2 cellular contexts compared by ENCODE assay signal in the genomic region with DNA sequence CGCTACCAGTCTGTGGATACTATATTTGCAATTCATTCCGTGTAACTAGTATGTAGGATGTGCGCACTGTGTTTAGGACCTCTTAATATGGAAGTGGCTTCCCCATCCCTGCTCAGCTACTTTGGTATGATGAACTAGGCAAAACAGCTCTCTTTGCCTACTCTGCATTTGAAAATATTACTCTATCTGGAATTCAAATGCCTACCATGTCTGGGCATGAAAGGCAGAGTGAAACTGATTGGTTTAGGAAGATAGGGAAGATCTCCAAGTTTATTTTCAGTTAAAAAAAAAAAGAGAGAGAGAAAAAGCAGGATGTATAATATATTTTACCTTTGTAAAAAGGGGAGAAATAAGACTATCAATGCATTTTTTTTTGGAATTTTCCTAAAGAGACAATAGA.
TF ChIP-seq lines count a peak whose summit lies in the region.

No MANE protein-coding gene starts in this region.

TF ChIP-seq in A549, 52 proteins besides CTCF, POLR2A, EP300 and RAD21:
- TF ChIP-seq, protein P1, sequence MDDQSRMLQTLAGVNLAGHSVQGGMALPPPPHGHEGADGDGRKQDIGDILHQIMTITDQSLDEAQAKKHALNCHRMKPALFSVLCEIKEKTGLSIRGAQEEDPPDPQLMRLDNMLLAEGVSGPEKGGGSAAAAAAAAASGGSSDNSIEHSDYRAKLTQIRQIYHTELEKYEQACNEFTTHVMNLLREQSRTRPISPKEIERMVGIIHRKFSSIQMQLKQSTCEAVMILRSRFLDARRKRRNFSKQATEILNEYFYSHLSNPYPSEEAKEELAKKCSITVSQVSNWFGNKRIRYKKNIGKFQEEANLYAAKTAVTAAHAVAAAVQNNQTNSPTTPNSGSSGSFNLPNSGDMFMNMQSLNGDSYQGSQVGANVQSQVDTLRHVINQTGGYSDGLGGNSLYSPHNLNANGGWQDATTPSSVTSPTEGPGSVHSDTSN (IDR thresholded peaks at IDR 0.05), result no peak
- TF ChIP-seq POLR2AphosphoS2 (conservative IDR thresholded peaks at IDR 0.05; ENCODE audit: low read length) (no peak), BHLHE40 (IDR thresholded peaks at IDR 0.05; ENCODE audit: low read depth, low read length) (no peak), CHD2 (IDR thresholded peaks at IDR 0.05; ENCODE audit: low read length, partially characterized antibody) (no peak), ATOH8 (CRISPR knock-in tag; IDR thresholded peaks at IDR 0.05; ENCODE audit: low read depth) (no peak), CEBPB (IDR thresholded peaks at IDR 0.05) (no peak)
- TF ChIP-seq, protein P2, sequence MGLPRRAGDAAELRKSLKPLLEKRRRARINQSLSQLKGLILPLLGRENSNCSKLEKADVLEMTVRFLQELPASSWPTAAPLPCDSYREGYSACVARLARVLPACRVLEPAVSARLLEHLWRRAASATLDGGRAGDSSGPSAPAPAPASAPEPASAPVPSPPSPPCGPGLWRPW (IDR thresholded peaks at IDR 0.05), result no peak

TF ChIP-seq in IMR-90, 13 proteins besides CTCF, POLR2A, EP300 and RAD21:
- TF ChIP-seq SMC3 (IDR thresholded peaks at IDR 0.05; ENCODE audit: low read depth, low read length) (no peak), FOS (IDR thresholded peaks at IDR 0.05; ENCODE audit: low read depth, low read length) (no peak), BHLHE40 (IDR thresholded peaks at IDR 0.05; ENCODE audit: low read depth, low read length) (no peak), USF2 (IDR thresholded peaks at IDR 0.05; ENCODE audit: low read depth, low read length) (no peak), CEBPB (IDR thresholded peaks at IDR 0.05; ENCODE audit: low read depth, low read length) (no peak), MAZ (IDR thresholded peaks at IDR 0.05; ENCODE audit: borderline replicate concordance, low read depth, low read length) (no peak), CHD1 (IDR thresholded peaks at IDR 0.05; ENCODE audit: low read depth, low read length) (no peak), MAFK (IDR thresholded peaks at IDR 0.05; ENCODE audit: low read depth, low read length) (no peak), NFE2L2 (IDR thresholded peaks at IDR 0.05; ENCODE audit: low read depth, low read length) (no peak), MXI1 (IDR thresholded peaks at IDR 0.05; ENCODE audit: borderline replicate concordance, low read depth, low read length) (no peak), RFX5 (IDR thresholded peaks at IDR 0.05; ENCODE audit: low read depth, low read length) (no peak)
- TF ChIP-seq, protein P3, sequence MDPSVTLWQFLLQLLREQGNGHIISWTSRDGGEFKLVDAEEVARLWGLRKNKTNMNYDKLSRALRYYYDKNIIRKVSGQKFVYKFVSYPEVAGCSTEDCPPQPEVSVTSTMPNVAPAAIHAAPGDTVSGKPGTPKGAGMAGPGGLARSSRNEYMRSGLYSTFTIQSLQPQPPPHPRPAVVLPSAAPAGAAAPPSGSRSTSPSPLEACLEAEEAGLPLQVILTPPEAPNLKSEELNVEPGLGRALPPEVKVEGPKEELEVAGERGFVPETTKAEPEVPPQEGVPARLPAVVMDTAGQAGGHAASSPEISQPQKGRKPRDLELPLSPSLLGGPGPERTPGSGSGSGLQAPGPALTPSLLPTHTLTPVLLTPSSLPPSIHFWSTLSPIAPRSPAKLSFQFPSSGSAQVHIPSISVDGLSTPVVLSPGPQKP (IDR thresholded peaks at IDR 0.05; ENCODE audit: borderline replicate concordance, low read depth, low read length), result no peak
